Comparison of ENCODE assay signal across 8 cellular contexts in genomic region chr3:14921034-14921616, GRCh38. TPM values are rescaled to one million over a fixed set of nuclear protein-coding genes. Genes with fewer than 3 reads are reported as not detected.
DNase-seq lines count a peak whose midpoint lies in the region; ATAC-seq, FAIRE-seq and TF ChIP-seq lines count a peak whose summit lies in the region.

No MANE protein-coding gene starts in this region.

- WGBS in H1 (ENCODE audit: extremely low coverage in 1 of 2, insufficient coverage in 1 of 2, insufficient read length in 1 of 2, insufficient replicate concordance in 2 of 2, low coverage in 1 of 2, low lambda C conversion rate in 2 of 2, missing lambda C conversion rate in 1 of 2), 2 experiments = 29% methylated on average over 10 of the region's 10 CpGs; no CpG with 5 or more reads in 1 of the 2 experiments
- no CpG with 5 or more reads among the region's 10 CpGs for WGBS in mesendoderm (ENCODE audit: extremely low coverage, insufficient coverage, low lambda C conversion rate)

- H2AK5ac ChIP-seq in H1 (ENCODE audit: low read depth, low read length) (no peak overlapping the region), mesendoderm (ENCODE audit: low read length) (no peak overlapping the region)

- H4K20me1 ChIP-seq in H1 (replicated peaks in 1 of 2; ENCODE audit: control insufficient read depth in 1 of 2, insufficient read depth in 2 of 2, low read length in 2 of 2) = peaks cover 0 to 2% of the 10 kb centered on the region in 2 experiments

- no peak overlapping the region for H3K56ac ChIP-seq in H1 (replicated peaks; ENCODE audit: insufficient read length, low read depth, low read length)
- no peak overlapping the region for H3K56ac ChIP-seq in mesendoderm (ENCODE audit: low read length)

- no peak overlapping the region for H3K27ac ChIP-seq in HL-60 (replicated peaks)
- H3K27ac ChIP-seq in H1 (ENCODE audit: low read depth, low read length) = no peak overlapping the region
- H3K27ac ChIP-seq in mesendoderm (ENCODE audit: low read depth, low read length) = no peak overlapping the region

- FAIRE-seq in H1 (lab: Jason Lieb, UNC) = peak; percentile 74

- H3K27me3 ChIP-seq in HL-60 (ENCODE audit: insufficient read depth, poor library complexity, severe bottlenecking) = peaks cover 2% of the 10 kb centered on the region
- no peaks in the 10 kb centered on the region for H3K27me3 ChIP-seq in H1 (replicated peaks in 1 of 4; ENCODE audit: control insufficient read depth in 3 of 4, extremely low read depth in 1 of 4, insufficient read depth in 3 of 4, low read length in 3 of 4)
- no peaks in the 10 kb centered on the region for H3K27me3 ChIP-seq in mesendoderm (ENCODE audit: insufficient read depth, low read length, poor library complexity)

- H3K18ac ChIP-seq in H1 (ENCODE audit: extremely low read depth, low read length) (no peak overlapping the region), mesendoderm (ENCODE audit: low read length) (no peak overlapping the region)

- no peaks in the 10 kb centered on the region for H3K79me2 ChIP-seq in H1 (ENCODE audit: control insufficient read depth in 1 of 2, insufficient read depth in 2 of 2, low read length in 2 of 2)
- no peaks in the 10 kb centered on the region for H3K79me2 ChIP-seq in mesendoderm (ENCODE audit: control insufficient read depth, insufficient read depth, low read length)

- no peaks in the 10 kb centered on the region for H3K36me3 ChIP-seq in H1 (ENCODE audit: control insufficient read depth in 2 of 4, insufficient read depth in 4 of 4, low read length in 3 of 4)
- no peaks in the 10 kb centered on the region for H3K36me3 ChIP-seq in mesendoderm (ENCODE audit: control insufficient read depth, insufficient read depth, low read length)

- TF ChIP-seq POLR2A in H1 (IDR thresholded peaks at IDR 0.05; ENCODE audit: control extremely low read depth in 1 of 2, low read depth in 2 of 2, low read length in 2 of 2) = no peak

- POLR2A ChIA-PET in H1 (lab: Charles Lee; ENCODE audit: partially characterized antibody) = interaction anchor here (0.9 to 1.3 kb wide), 3 partner anchors 130 to 247 kb away, joined by 3 to 5 read pairs (median 3); no protein-coding TSS in a partner anchor

- TF ChIP-seq RAD21 in H1 (IDR thresholded peaks at IDR 0.05 in 1 of 2, conservative IDR thresholded peaks at IDR 0.05 in 1 of 2; ENCODE audit: low read depth in 2 of 2, low read length in 2 of 2) = peak; percentile 99 to 100

- H3K4me3 ChIP-seq in AG10803 (ENCODE audit: low read length) = no peak overlapping the region
- no peak overlapping the region for H3K4me3 ChIP-seq in HL-60 (replicated peaks; ENCODE audit: insufficient read depth, low read length)
- H3K4me3 ChIP-seq in H1 (ENCODE audit: extremely low read depth in 1 of 4, insufficient read depth in 2 of 4, low read depth in 3 of 4, low read length in 4 of 4) = no peak overlapping the region
- no peak overlapping the region for H3K4me3 ChIP-seq in mesendoderm (ENCODE audit: low read length)

- H4K8ac ChIP-seq in H1 (ENCODE audit: extremely low read depth, insufficient read depth, low read length) (peak overlapping the region; percentile 60), mesendoderm (ENCODE audit: low read depth, low read length) (no peak overlapping the region)

- no peak overlapping the region for H4K91ac ChIP-seq in H1 (replicated peaks; ENCODE audit: insufficient read length, low read length)

- H2BK12ac ChIP-seq in H1 (ENCODE audit: low read depth, low read length) = no peak overlapping the region; the same call in 1 of the 2 replicates

- DNase-seq in AG10803 (ENCODE audit: low read depth) = peak; percentile 81
- peak; percentile 80 to 81 for DNase-seq in HL-60 (ENCODE audit: low read depth in 1 of 2, low spot score in 1 of 2)
- DNase-seq in NOMO-1 (lab: John Stamatoyannopoulos, UW; ENCODE audit: unreplicated experiment in 2 of 2) = peak; percentile 59 to 80
- DNase-seq in activated CD8-positive, alpha-beta memory T cell treated with anti-CD3 and anti-CD28 coated beads for 24 hours = peak; percentile 94
- peak; percentile 76 to 95 for DNase-seq in H1 (ENCODE audit: low read depth in 1 of 2, low spot score in 2 of 2)
- DNase-seq in mesendoderm = peak; percentile 87
- peak; percentile 45 to 58 for DNase-seq in stimulated activated CD8-positive, alpha-beta memory T cell treated with anti-CD3 and anti-CD28 coated beads, Interleukin-15, amount 100 ng/mL, for 4 hours (ENCODE audit: low read depth in 2 of 2)

- H2BK120ac ChIP-seq in H1 (replicated peaks; ENCODE audit: low read depth, low read length) (no peak overlapping the region), mesendoderm (ENCODE audit: low read depth, low read length) (no peak overlapping the region)

- peak; percentile 92 for TF ChIP-seq CTCF in AG10803 (conservative IDR thresholded peaks at IDR 0.05; ENCODE audit: low read length)
- TF ChIP-seq CTCF in HL-60 (IDR thresholded peaks at IDR 0.05; ENCODE audit: insufficient read depth, low read length) = peak; percentile 86
- peak in 2 of 3 experiments; percentile 97 to 99; a peak in 3 of 4 replicates for TF ChIP-seq CTCF in H1 (IDR thresholded peaks at IDR 0.05; ENCODE audit: control extremely low read depth in 1 of 3, insufficient read depth in 1 of 3, low read depth in 1 of 3, low read length in 3 of 3)

- no peak overlapping the region for H4K5ac ChIP-seq in H1 (ENCODE audit: insufficient read length, low read depth, low read length)
- no peak overlapping the region for H4K5ac ChIP-seq in mesendoderm (ENCODE audit: low read length)

- TF ChIP-seq EP300 in H1 (IDR thresholded peaks at IDR 0.05; ENCODE audit: borderline replicate concordance in 1 of 2, low read depth in 2 of 2, low read length in 2 of 2) = peak in 1 of 2 experiments; percentile 22; a peak in 1 of 3 replicates

- H3K9ac ChIP-seq in H1 (replicated peaks in 1 of 4; ENCODE audit: extremely low read depth in 1 of 4, low read depth in 3 of 4, low read length in 3 of 4) (no peak overlapping the region), mesendoderm (ENCODE audit: low read length) (no peak overlapping the region)

- no peaks in the 10 kb centered on the region for H3K23me2 ChIP-seq in H1 (ENCODE audit: low read depth, low read length)

- H3K14ac ChIP-seq in H1 (ENCODE audit: insufficient read length) = no peak overlapping the region

- no peaks in the 10 kb centered on the region for H3K9me3 ChIP-seq in H1 (ENCODE audit: insufficient read depth in 2 of 2, low read depth in 1 of 2, low read length in 1 of 2)

- H3K4me2 ChIP-seq in H1 (ENCODE audit: insufficient read depth in 1 of 2, low read depth in 2 of 2, low read length in 2 of 2) = no peak overlapping the region
- no peak overlapping the region for H3K4me2 ChIP-seq in mesendoderm (ENCODE audit: low read length)

- H3K79me1 ChIP-seq in H1 (ENCODE audit: low read depth, low read length) (no peaks in the 10 kb centered on the region), mesendoderm (ENCODE audit: low read length) (no peaks in the 10 kb centered on the region)

- no peak overlapping the region for H3K23ac ChIP-seq in H1 (ENCODE audit: insufficient read length)
- no peak overlapping the region for H3K23ac ChIP-seq in mesendoderm (ENCODE audit: low read length)

- H3K4me1 ChIP-seq in H1 (replicated peaks in 1 of 4; ENCODE audit: control insufficient read depth in 3 of 4, insufficient read depth in 4 of 4, low read length in 3 of 4) (peaks cover 0 to 9% (median 1%) of the 10 kb centered on the region in 4 experiments; a peak in 4 of 7 replicates), mesendoderm (ENCODE audit: control insufficient read depth, low read depth, low read length) (no peaks in the 10 kb centered on the region)

- no peak overlapping the region for H2BK15ac ChIP-seq in H1 (ENCODE audit: low read length)
- no peak overlapping the region for H2BK15ac ChIP-seq in mesendoderm (replicated peaks; ENCODE audit: low read depth)

- no peak overlapping the region for H3K4ac ChIP-seq in H1 (replicated peaks; ENCODE audit: insufficient read length, low read depth, low read length)
- H3K4ac ChIP-seq in mesendoderm (ENCODE audit: low read depth, low read length) = no peak overlapping the region

- H2AFZ ChIP-seq in H1 (ENCODE audit: low read length) = 0 out of 2 replicates have a peak overlapping the region, but pooled peaks have one; percentile 48

- no peak overlapping the region for H2BK20ac ChIP-seq in H1 (ENCODE audit: low read length)

- CTCF ChIA-PET in H1 (lab: Charles Lee; ENCODE audit: partially characterized antibody) = interaction anchor here (0.7 to 21.0 kb wide), 58 partner anchors 10 to 415 kb away, joined by 3 to 337 read pairs (median 4); partner anchors contain the start of gene C3orf20

- peak; percentile 77 for ATAC-seq in GM19035 (IDR thresholded peaks at IDR 0.05; ENCODE audit: unreplicated experiment)

- H2BK5ac ChIP-seq in H1 (ENCODE audit: low read depth, low read length) (no peak overlapping the region; the same call in 1 of the 2 replicates), mesendoderm (ENCODE audit: low read length) (no peak overlapping the region)

TF ChIP-seq in H1, 55 proteins besides CTCF, POLR2A, EP300 and RAD21 (continues in another document):
- TF ChIP-seq CEBPB (IDR thresholded peaks at IDR 0.05; ENCODE audit: low read depth, low read length) (no peak), CBX5 (IDR thresholded peaks at IDR 0.05; ENCODE audit: low read depth, low read length) (no peak), KDM5A (IDR thresholded peaks at IDR 0.05; ENCODE audit: low read length) (no peak), ASH2L (IDR thresholded peaks at IDR 0.05; ENCODE audit: low read length) (no peak), MAFK (IDR thresholded peaks at IDR 0.05; ENCODE audit: low read depth, low read length) (peak; percentile 72; the same call in 1 of the 2 replicates), POLR2AphosphoS5 (IDR thresholded peaks at IDR 0.05; ENCODE audit: low read depth, low read length) (no peak), GABPA (IDR thresholded peaks at IDR 0.05; ENCODE audit: borderline replicate concordance, insufficient read depth, low read length) (peak; percentile 49; the same call in 1 of the 2 replicates)

RNA-seq across cellular contexts. Expression of gene NR2C2, which starts 26.3 kb away (rescaled TPM):
- 43.1 and 44.4 TPM in 2 replicates for total RNA-seq in H1 (2021; fragmentation: NEBNext Ultra II Directional; extraction: Animal tissue kit (Norgen Biotek cat#: 25700))
- polyA plus RNA-seq in H1 (2011; rRNA removed) = 16.6 and 17.5 TPM in 2 replicates
- 18.1 TPM for polyA plus RNA-seq in H1 (2011; cell fraction: cytosol; rRNA removed)
- polyA plus RNA-seq in H1 (2011; cell fraction: nucleus; rRNA removed) = 78.9 TPM
- 18.7 to 28.5 TPM (median 26.7 TPM) in 4 replicates for polyA plus RNA-seq in H1 (2012, experiment 1 of 2)
- polyA plus RNA-seq in H1 (2012, experiment 2 of 2) = 2.1 TPM
- polyA plus RNA-seq in H1 (2013, experiment 1 of 2) = 26.7 TPM
- 23.9 TPM for polyA plus RNA-seq in H1 (2013, experiment 2 of 2)
- polyA minus RNA-seq in H1 (2011; rRNA and poly(A)+ RNA removed) = 54.6 and 58.7 TPM in 2 replicates
- 34.1 TPM for polyA minus RNA-seq in H1 (2011; cell fraction: cytosol; rRNA and poly(A)+ RNA removed)
- 93.2 TPM for polyA minus RNA-seq in H1 (2011; cell fraction: nucleus; rRNA and poly(A)+ RNA removed)
- 17.7 TPM for polyA plus RNA-seq in mesendoderm (2013, experiment 1 of 2)
- 17.2 TPM for polyA plus RNA-seq in mesendoderm (2013, experiment 2 of 2)
